1 cellular context compared by ENCODE assay signal in genomic region chr19:2253106-2254051, GRCh38.
TF ChIP-seq lines count a peak whose summit lies in the region.

No MANE protein-coding gene starts in this region.

TF ChIP-seq in HepG2, 621 proteins besides CTCF, POLR2A, EP300 and RAD21 (continued from another document):
- no peak for TF ChIP-seq PBX3 (CRISPR knock-in tag; IDR thresholded peaks at IDR 0.05; ENCODE audit: borderline replicate concordance)
- no peak for TF ChIP-seq PHF5A (CRISPR knock-in tag; IDR thresholded peaks at IDR 0.05; ENCODE audit: low read depth, unreplicated experiment)
- no peak for TF ChIP-seq ZNF510 (CRISPR knock-in tag; IDR thresholded peaks at IDR 0.05; ENCODE audit: low read depth)
- TF ChIP-seq ARID3A (IDR thresholded peaks at IDR 0.05; ENCODE audit: low read depth, low read length), result no peak
- TF ChIP-seq SPEN (CRISPR knock-in tag; IDR thresholded peaks at IDR 0.05; ENCODE audit: low read depth), result no peak; the same call in 1 of the 2 replicates
- TF ChIP-seq ZNF709 (CRISPR knock-in tag; IDR thresholded peaks at IDR 0.05), result no peak
- peak; percentile 97 for TF ChIP-seq ZBTB7B (CRISPR knock-in tag; IDR thresholded peaks at IDR 0.05)
- TF ChIP-seq ZNF83 (CRISPR knock-in tag; IDR thresholded peaks at IDR 0.05; ENCODE audit: borderline replicate concordance), result no peak
- no peak for TF ChIP-seq ZNF121 (CRISPR knock-in tag; IDR thresholded peaks at IDR 0.05)
- no peak for TF ChIP-seq ZNF274 (CRISPR knock-in tag; IDR thresholded peaks at IDR 0.05)
- no peak for TF ChIP-seq TFAP4 (IDR thresholded peaks at IDR 0.05; ENCODE audit: borderline replicate concordance, low read depth)
- no peak for TF ChIP-seq ONECUT2 (CRISPR knock-in tag; IDR thresholded peaks at IDR 0.05)
- no peak for TF ChIP-seq HNF1A (IDR thresholded peaks at IDR 0.05; ENCODE audit: low read depth)
- no peak for TF ChIP-seq HNF1A (CRISPR knock-in tag; IDR thresholded peaks at IDR 0.05; ENCODE audit: borderline replicate concordance)
- peak; percentile 62 for TF ChIP-seq ZFX (CRISPR knock-in tag; IDR thresholded peaks at IDR 0.05; ENCODE audit: low read depth)
- no peak for TF ChIP-seq KDM6A (CRISPR knock-in tag; IDR thresholded peaks at IDR 0.05; ENCODE audit: low read depth)
- TF ChIP-seq JARID2 (CRISPR knock-in tag; IDR thresholded peaks at IDR 0.05; ENCODE audit: insufficient replicate concordance), result no peak
- TF ChIP-seq KMT2B (CRISPR knock-in tag; IDR thresholded peaks at IDR 0.05), result no peak
- no peak for TF ChIP-seq IKZF1 (IDR thresholded peaks at IDR 0.05)
- no peak for TF ChIP-seq FIP1L1 (IDR thresholded peaks at IDR 0.05; ENCODE audit: borderline replicate concordance, insufficient read depth, low read depth, low read length)
- no peak for TF ChIP-seq CCDC6 (CRISPR knock-in tag; IDR thresholded peaks at IDR 0.05)
- TF ChIP-seq ZNF703 (CRISPR knock-in tag; IDR thresholded peaks at IDR 0.05; ENCODE audit: borderline replicate concordance), result no peak
- TF ChIP-seq CENPT (CRISPR knock-in tag; IDR thresholded peaks at IDR 0.05; ENCODE audit: low read depth), result no peak
- TF ChIP-seq NFIB (CRISPR knock-in tag; IDR thresholded peaks at IDR 0.05; ENCODE audit: borderline replicate concordance), result no peak
- TF ChIP-seq RARG (CRISPR knock-in tag; IDR thresholded peaks at IDR 0.05; ENCODE audit: low read depth), result no peak
- TF ChIP-seq CBX5 (CRISPR knock-in tag; IDR thresholded peaks at IDR 0.05; ENCODE audit: borderline replicate concordance), result peak; percentile 35; the same call in 1 of the 2 replicates
- TF ChIP-seq ZNF678 (CRISPR knock-in tag; IDR thresholded peaks at IDR 0.05), result no peak
- TF ChIP-seq ISX (CRISPR knock-in tag; conservative IDR thresholded peaks at IDR 0.05), result no peak
- TF ChIP-seq SATB2 (CRISPR knock-in tag; IDR thresholded peaks at IDR 0.05), result 0 out of 2 replicates have a peak, but pooled peaks have one; percentile 54
- TF ChIP-seq GATA4 (IDR thresholded peaks at IDR 0.05; ENCODE audit: borderline replicate concordance, low read depth), result no peak
- no peak for TF ChIP-seq ZBTB46 (CRISPR knock-in tag; IDR thresholded peaks at IDR 0.05; ENCODE audit: borderline replicate concordance)
- TF ChIP-seq SP1 (IDR thresholded peaks at IDR 0.05), result no peak
- TF ChIP-seq SP1 (CRISPR knock-in tag; IDR thresholded peaks at IDR 0.05), result no peak
- TF ChIP-seq FOSL1 (CRISPR knock-in tag; IDR thresholded peaks at IDR 0.05; ENCODE audit: borderline replicate concordance), result no peak
- TF ChIP-seq WIZ (CRISPR knock-in tag; IDR thresholded peaks at IDR 0.05), result no peak
- no peak for TF ChIP-seq ZBTB2 (CRISPR knock-in tag; IDR thresholded peaks at IDR 0.05; ENCODE audit: low read depth)
- no peak for TF ChIP-seq ZNF414 (CRISPR knock-in tag; IDR thresholded peaks at IDR 0.05)
- no peak for TF ChIP-seq ZMYM2 (CRISPR knock-in tag; IDR thresholded peaks at IDR 0.05)
TF ChIP-seq in HepG2: peak in this region for 135.
